Comparison of ENCODE assay signal across 16 cellular contexts in genomic region chr11:41498726-41499125, GRCh38. TPM values are rescaled to one million over a fixed set of nuclear protein-coding genes. Genes with fewer than 3 reads are reported as not detected.
A peak's percentile ranks its signal among the peaks of the same experiment; 100 is the strongest.
DNase-seq lines count a peak whose midpoint lies in the region; ATAC-seq and TF ChIP-seq lines count a peak whose summit lies in the region.
"Had no signal": no experiment of that assay in that cellular context is flagged by ENCODE, and none has a peak within 500 bp of the region (broad histone marks: within the 10 kb centered on the region; RNA-seq: fewer than 3 reads in every experiment).

No MANE protein-coding gene starts in this region.

- intact Hi-C loops in PC-9 (cut with micrococcal nuclease; ENCODE audit: unreplicated experiment): loop anchor here (2.0 kb wide), 1 partner anchor 1026 kb away; no protein-coding TSS in a partner anchor
- intact Hi-C loops in spleen (cut with DNase I; ENCODE audit: low total_unique reads): loop anchor here (10.0 kb wide), 1 partner anchor 1026 kb away; no protein-coding TSS in a partner anchor

- ATAC-seq in activated naive CD8-positive, alpha-beta T cell treated with anti-CD3 and anti-CD28 coated beads, Interleukin-2, amount 50 U/mL, for 24 hours: no peak
- ATAC-seq in HG03175 (IDR thresholded peaks at IDR 0.05; ENCODE audit: unreplicated experiment): no peak
- ATAC-seq: naive thymus-derived CD8-positive, alpha-beta T cell; Right ventricle myocardium inferior had no signal

- H3K9me3 ChIP-seq in PC-9 (ENCODE audit: insufficient read depth, low read depth): no peaks in the 10 kb centered on the region
- no peaks in the 10 kb centered on the region for H3K9me3 ChIP-seq in spleen

- H4K20me1 ChIP-seq in PC-9 (ENCODE audit: insufficient read depth): no peaks in the 10 kb centered on the region

- H3K27me3 ChIP-seq in PC-9 (ENCODE audit: insufficient read depth, low read depth): no peaks in the 10 kb centered on the region
- no peaks in the 10 kb centered on the region for H3K27me3 ChIP-seq in spleen (replicated peaks in 1 of 7)

- H3K79me2 ChIP-seq in PC-9 (ENCODE audit: low read depth): no peaks in the 10 kb centered on the region

- H3K4me1 Mint-ChIP-seq in activated naive CD8-positive, alpha-beta T cell treated with anti-CD3 and anti-CD28 coated beads, Interleukin-2, amount 50 U/mL, for 24 hours: no peaks in the 10 kb centered on the region
- H3K4me1 Mint-ChIP-seq: naive thymus-derived CD8-positive, alpha-beta T cell had no signal

- TF ChIP-seq CTCF in 22Rv1 (IDR thresholded peaks at IDR 0.05): peak; percentile 73
- TF ChIP-seq CTCF in PC-9 (conservative IDR thresholded peaks at IDR 0.05): peak; percentile 68
- peak; percentile 51 for TF ChIP-seq CTCF in fibroblast of pulmonary artery (IDR thresholded peaks at IDR 0.05; ENCODE audit: low read length, missing control alignments)
- TF ChIP-seq CTCF in spleen (IDR thresholded peaks at IDR 0.05 in 8 of 11, conservative IDR thresholded peaks at IDR 0.05 in 3 of 11): peak in 3 of 11 experiments; percentile 9 to 21 (median 17)

- H3K4me3 ChIP-seq in PC-9: no peak overlapping the region
- H3K4me3 ChIP-seq in fibroblast of pulmonary artery (replicated peaks; ENCODE audit: low read depth, low read length): no peak overlapping the region
- no peak overlapping the region for H3K4me3 ChIP-seq in spleen

- POLR2A ChIA-PET in PC-9 (lab: Charles Lee; ENCODE audit: unreplicated experiment): no interaction called here

- no peaks in the 10 kb centered on the region for H3K4me1 ChIP-seq in PC-9 (replicated peaks; ENCODE audit: insufficient read depth)
- peaks cover 0 to 9% (median 0%) of the 10 kb centered on the region in 6 donors for H3K4me1 ChIP-seq in spleen

- no peaks in the 10 kb centered on the region for H3K9me2 ChIP-seq in PC-9 (ENCODE audit: insufficient read depth)

- no peaks in the 10 kb centered on the region for H3K36me3 Mint-ChIP-seq in activated naive CD8-positive, alpha-beta T cell treated with anti-CD3 and anti-CD28 coated beads, Interleukin-2, amount 50 U/mL, for 24 hours (ENCODE audit: low read depth)
- H3K36me3 Mint-ChIP-seq: naive thymus-derived CD8-positive, alpha-beta T cell had no signal

- H3K27me3 Mint-ChIP-seq in activated naive CD8-positive, alpha-beta T cell treated with anti-CD3 and anti-CD28 coated beads, Interleukin-2, amount 50 U/mL, for 24 hours: no peaks in the 10 kb centered on the region
- H3K27me3 Mint-ChIP-seq: CD4-positive, alpha-beta T cell; naive thymus-derived CD8-positive, alpha-beta T cell; stimulated activated naive CD8-positive, alpha-beta T cell treated with anti-CD3 and anti-CD28 coated beads, Interleukin-15, Interleukin-2, amounts not matched to agents 100 ng/mL and 50 ng/mL, for 24 hours had no signal

- no peaks in the 10 kb centered on the region for H3F3A ChIP-seq in PC-9 (ENCODE audit: insufficient read depth, low read depth)

- H3K27ac ChIP-seq in 22Rv1 (peak overlapping the region; percentile 42), PC-9 (no peak overlapping the region), spleen (no peak overlapping the region)

- H3K9me3 Mint-ChIP-seq in activated naive CD8-positive, alpha-beta T cell treated with anti-CD3 and anti-CD28 coated beads, Interleukin-2, amount 50 U/mL, for 24 hours: peaks cover 9% of the 10 kb centered on the region

- WGBS in spleen, 5 donors: 7 to 13% (median 12%) methylated on average over 1 of the region's 1 CpG

- no peak for TF ChIP-seq POLR2A in spleen (IDR thresholded peaks at IDR 0.05)

- CTCF ChIA-PET in PC-9 (lab: Charles Lee): no interaction called here

- no peak overlapping the region for H3K27ac Mint-ChIP-seq in activated naive CD8-positive, alpha-beta T cell treated with anti-CD3 and anti-CD28 coated beads, Interleukin-2, amount 50 U/mL, for 24 hours
- H3K27ac Mint-ChIP-seq: CD4-positive, alpha-beta T cell; stimulated activated naive CD8-positive, alpha-beta T cell treated with anti-CD3 and anti-CD28 coated beads, Interleukin-15, Interleukin-2, amounts not matched to agents 100 ng/mL and 50 ng/mL, for 24 hours had no signal

- DNase-seq in GM03348 (ENCODE audit: low spot score): peak; percentile 10
- DNase-seq in PC-9: no peak
- peak; percentile 51 for DNase-seq in fibroblast of pulmonary artery (ENCODE audit: low read depth)
- no peak for DNase-seq in activated naive CD8-positive, alpha-beta T cell treated with anti-CD3 and anti-CD28 coated beads, Interleukin-2, amount 50 U/mL, for 24 hours
- no peak for DNase-seq in activated T-cell treated with anti-CD3 and anti-CD28 coated beads, Interleukin-2, amount 50 U/mL, for 1 hour
- DNase-seq in spleen: no peak
- DNase-seq: activated naive CD4-positive, alpha-beta T cell treated with Interleukin-2 at 50 U/mL for 16 hours; CD4-positive, alpha-beta T cell; naive thymus-derived CD8-positive, alpha-beta T cell; NCI-H187 treated with DMSO at 0.1 percent for 48 hours; stimulated activated CD4-positive, alpha-beta T cell treated with anti-CD3 and anti-CD28 coated beads, Interleukin-15, amount 100 ng/mL, for 24 hours had no signal

- H3K36me3 ChIP-seq in PC-9 (ENCODE audit: low read depth): no peaks in the 10 kb centered on the region
- H3K36me3 ChIP-seq in spleen: no peaks in the 10 kb centered on the region

- no peak overlapping the region for H3K4me3 Mint-ChIP-seq in activated naive CD8-positive, alpha-beta T cell treated with anti-CD3 and anti-CD28 coated beads, Interleukin-2, amount 50 U/mL, for 24 hours
- H3K4me3 Mint-ChIP-seq: CD4-positive, alpha-beta T cell; naive thymus-derived CD8-positive, alpha-beta T cell; stimulated activated naive CD8-positive, alpha-beta T cell treated with anti-CD3 and anti-CD28 coated beads, Interleukin-15, Interleukin-2, amounts not matched to agents 100 ng/mL and 50 ng/mL, for 24 hours had no signal

- no peak overlapping the region for H2AFZ ChIP-seq in PC-9

- no TSS peak for BruUV-seq in PC-9 (replicated peaks; lab: Mats Ljungman, UMichigan)

- H3K4me2 ChIP-seq in PC-9: no peak overlapping the region

RNA-seq across cellular contexts. Expression of gene LRRC4C, which starts 39.3 kb away (rescaled TPM):
- total RNA-seq in PC-9 (2021) (not detected in 2 replicates), spleen (1 to 10 TPM in 6 of 7 donors, under 1 TPM in 1; 0.94 to 8.9 (median 3.8) TPM)
- under 1 TPM; 0.15 to 0.39 (median 0.32) TPM for polyA plus RNA-seq in spleen
- total RNA-seq: CD4-positive, alpha-beta T cell; dermis microvascular lymphatic vessel endothelial cell; naive thymus-derived CD8-positive, alpha-beta T cell had no signal
- polyA plus RNA-seq: naive thymus-derived CD8-positive, alpha-beta T cell had no signal

Comparison
In these comparisons a context has a peak if more than half of its experiments do, and no peak if none do; other contexts are left out.
1. DNase-seq: peak in GM03348 (single experiment) and fibroblast of pulmonary artery (single experiment); none in PC-9 (0 of 2), activated naive CD8-positive, alpha-beta T cell treated with anti-CD3 and anti-CD28 coated beads, Interleukin-2, amount 50 U/mL, for 24 hours (single experiment), activated T-cell treated with anti-CD3 and anti-CD28 coated beads, Interleukin-2, amount 50 U/mL, for 1 hour (single experiment) and spleen (single experiment).